Comparison of ENCODE assay signal across 1 cellular context in the genomic region with DNA sequence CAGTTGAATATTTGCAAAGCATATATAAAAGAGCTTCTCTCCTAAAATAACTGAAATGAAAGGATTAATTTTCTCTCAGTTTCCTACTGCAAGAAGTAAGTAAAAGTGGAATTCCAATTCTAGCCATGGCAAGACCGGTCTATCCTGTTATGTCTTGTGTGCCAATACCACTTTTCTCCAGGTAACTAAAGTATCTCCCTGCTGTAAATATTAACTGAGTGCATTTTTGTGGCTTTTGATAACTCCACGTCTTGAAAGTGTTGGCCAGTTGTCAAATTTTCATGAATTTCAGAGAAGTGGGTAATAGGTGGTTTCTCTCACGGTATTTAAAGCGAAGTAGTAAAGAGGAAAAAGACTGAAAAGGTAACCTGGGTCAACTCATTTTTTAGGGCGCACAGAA.
TF ChIP-seq lines count a peak whose summit lies in the region.

No MANE protein-coding gene starts in this region.

TF ChIP-seq in HCT116, 20 proteins besides CTCF, POLR2A, EP300 and RAD21 (continued from another document):
- TF ChIP-seq REST (IDR thresholded peaks at IDR 0.05; ENCODE audit: low read depth) (no peak), SIN3A (IDR thresholded peaks at IDR 0.05; ENCODE audit: low read depth) (peak; percentile 30; the same call in 1 of the 2 replicates), CEBPB (IDR thresholded peaks at IDR 0.05; ENCODE audit: low read depth) (peak; percentile 71; the same call in 1 of the 2 replicates), ZFX (IDR thresholded peaks at IDR 0.05) (no peak), FOSL1 (IDR thresholded peaks at IDR 0.05; ENCODE audit: low read depth) (0 out of 2 replicates have a peak, but pooled peaks have one; percentile 27), MAX (IDR thresholded peaks at IDR 0.05) (peak; percentile 46; the same call in 1 of the 2 replicates)
- TF ChIP-seq, protein P1, sequence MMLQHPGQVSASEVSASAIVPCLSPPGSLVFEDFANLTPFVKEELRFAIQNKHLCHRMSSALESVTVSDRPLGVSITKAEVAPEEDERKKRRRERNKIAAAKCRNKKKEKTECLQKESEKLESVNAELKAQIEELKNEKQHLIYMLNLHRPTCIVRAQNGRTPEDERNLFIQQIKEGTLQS (IDR thresholded peaks at IDR 0.05): no peak
